Comparison of ENCODE assay signal across 15 cellular contexts in the genomic region with DNA sequence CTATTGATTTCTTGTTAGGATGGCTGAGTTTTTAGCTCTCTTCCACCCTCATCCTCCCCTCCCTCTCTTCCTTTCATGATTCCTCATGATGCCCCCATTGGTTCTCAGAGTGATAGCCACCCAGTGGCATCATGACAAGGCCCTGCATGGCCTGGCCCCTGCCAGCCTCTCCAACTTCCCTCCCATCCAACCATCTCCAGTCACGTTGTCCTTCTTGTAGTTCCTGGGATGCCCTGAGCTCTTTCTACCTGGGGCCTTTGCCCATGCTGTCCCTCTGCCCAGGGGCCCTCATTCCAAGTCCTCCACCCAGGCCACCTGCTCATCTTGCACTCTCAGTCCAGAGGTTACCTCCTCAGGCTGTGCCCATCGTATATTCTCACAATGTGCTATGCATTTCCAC.
DNase-seq lines count a peak whose midpoint lies in the region; ATAC-seq and TF ChIP-seq lines count a peak whose summit lies in the region.
"Had no signal": no experiment of that assay in that cellular context is flagged by ENCODE, and none has a peak within 500 bp of the region (broad histone marks: within the 10 kb centered on the region; RNA-seq: fewer than 3 reads in every experiment).

No MANE protein-coding gene starts in this region.

- H3K9ac ChIP-seq in neuronal stem cell (ENCODE audit: low read depth, low read length, poor library complexity): no peak overlapping the region
- H3K9ac ChIP-seq in Karpas-422 (ENCODE audit: low read length): no peak overlapping the region
- H3K9ac ChIP-seq: BLaER1 had no signal

- no peak for TF ChIP-seq CTCF in stomach (IDR thresholded peaks at IDR 0.05)

- no peak overlapping the region for H2BK5ac ChIP-seq in neuronal stem cell (ENCODE audit: low read length)

- no peak overlapping the region for H2AFZ ChIP-seq in neuronal stem cell (ENCODE audit: low read length)
- H2AFZ ChIP-seq in Karpas-422 (ENCODE audit: low read length): no peak overlapping the region

- no CpG with 5 or more reads among the region's 2 CpGs for WGBS in neuronal stem cell (ENCODE audit: extremely low coverage in 2 of 2, insufficient read length in 2 of 2, insufficient replicate concordance in 1 of 2), 2 donors
- WGBS in stomach, 5 donors: 69 to 92% (median 86%) methylated on average over 2 of the region's 2 CpGs

- TF ChIP-seq POLR2A in stomach (IDR thresholded peaks at IDR 0.05): no peak

- H3K36me3 ChIP-seq in neuronal stem cell (replicated peaks in 1 of 2; ENCODE audit: control insufficient read depth in 2 of 2, insufficient read depth in 2 of 2, low read length in 2 of 2): no peaks in the 10 kb centered on the region
- H3K36me3 ChIP-seq in stomach: no peaks in the 10 kb centered on the region
- no peaks in the 10 kb centered on the region for H3K36me3 ChIP-seq in Karpas-422 (ENCODE audit: insufficient read depth, low read length)
- H3K36me3 ChIP-seq: BLaER1, HAP-1 had no signal

- H3K27me3 ChIP-seq in neuronal stem cell (ENCODE audit: control insufficient read depth in 3 of 3, insufficient read depth in 3 of 3, low read depth in 1 of 3, low read length in 3 of 3): peaks cover 0 to 29% (median 0%) of the 10 kb centered on the region in 3 experiments
- no peaks in the 10 kb centered on the region for H3K27me3 ChIP-seq in stomach
- no peaks in the 10 kb centered on the region for H3K27me3 ChIP-seq in Karpas-422 (ENCODE audit: low read length)
- H3K27me3 ChIP-seq: BLaER1 had no signal

- no peak overlapping the region for H4K8ac ChIP-seq in neuronal stem cell (ENCODE audit: low read depth, low read length)

- H2BK120ac ChIP-seq in neuronal stem cell (ENCODE audit: low read depth, low read length): no peak overlapping the region

- intact Hi-C loops in stomach (cut with DNase I; ENCODE audit: low total_unique reads): no loop called here

- H3K14ac ChIP-seq in neuronal stem cell (ENCODE audit: low read length): no peak overlapping the region

- H3K4me3 ChIP-seq in neuronal stem cell (ENCODE audit: low read length in 2 of 2) (no peak overlapping the region), stomach (no peak overlapping the region), Karpas-422 (ENCODE audit: low read length) (no peak overlapping the region)
- H3K4me3 ChIP-seq: BLaER1, HAP-1 had no signal

- H2AK5ac ChIP-seq in neuronal stem cell (ENCODE audit: low read depth, low read length): no peak overlapping the region

- H2BK15ac ChIP-seq in neuronal stem cell (ENCODE audit: low read length): no peak overlapping the region

- H3K79me1 ChIP-seq in neuronal stem cell (ENCODE audit: low read depth, low read length): no peaks in the 10 kb centered on the region

- H3K9me3 ChIP-seq in neuronal stem cell (replicated peaks in 1 of 2; ENCODE audit: control insufficient read depth in 2 of 2, insufficient read depth in 1 of 2, low read depth in 1 of 2, low read length in 2 of 2): no peaks in the 10 kb centered on the region
- no peaks in the 10 kb centered on the region for H3K9me3 ChIP-seq in stomach
- H3K9me3 ChIP-seq in Karpas-422 (ENCODE audit: low read length): no peaks in the 10 kb centered on the region
- H3K9me3 ChIP-seq: BLaER1, HAP-1 had no signal

- no peak overlapping the region for H2BK12ac ChIP-seq in neuronal stem cell (ENCODE audit: low read length)

- DNase-seq in DMS53 (lab: John Stamatoyannopoulos, UW) (peak; percentile 28), DMS53 treated with DMSO at 0.1 percent for 48 hours (lab: John Stamatoyannopoulos, UW; ENCODE audit: unreplicated experiment) (no peak), ecto neural progenitor cell (ENCODE audit: low spot score) (peak; percentile 24), neuronal stem cell (ENCODE audit: low spot score) (no peak), stomach (peak; percentile 15), HK-2 (ENCODE audit: unreplicated experiment) (no peak), Karpas-422 (no peak)
- DNase-seq: AML-193; CD4-positive, CD25-positive, alpha-beta regulatory T cell; DMS79 had no signal

- H3K18ac ChIP-seq in neuronal stem cell (ENCODE audit: low read length): peak overlapping the region; percentile 24

- H4K91ac ChIP-seq in neuronal stem cell (ENCODE audit: low read depth, low read length, poor library complexity): no peak overlapping the region

- no peaks in the 10 kb centered on the region for H3K9me2 ChIP-seq in Karpas-422 (replicated peaks; ENCODE audit: insufficient read depth, low read length)

- H3K23ac ChIP-seq in neuronal stem cell (ENCODE audit: low read depth, low read length, poor library complexity): no peak overlapping the region

- H4K20me1 ChIP-seq in Karpas-422 (ENCODE audit: insufficient read depth, low read depth, low read length): no peaks in the 10 kb centered on the region
- H4K20me1 ChIP-seq: BLaER1 had no signal

- H3K4me2 ChIP-seq in neuronal stem cell (ENCODE audit: insufficient read depth, low read length, poor library complexity, severe bottlenecking): no peak overlapping the region
- H3K4me2 ChIP-seq in Karpas-422 (ENCODE audit: low read depth, low read length, poor library complexity, severe bottlenecking): no peak overlapping the region
- H3K4me2 ChIP-seq: BLaER1 had no signal

- H3K79me2 ChIP-seq in Karpas-422 (ENCODE audit: low read length): no peaks in the 10 kb centered on the region

- TF ChIP-seq EP300 in stomach (IDR thresholded peaks at IDR 0.05): no peak

- H3K27ac ChIP-seq in neuronal stem cell (replicated peaks; ENCODE audit: low read length): no peak overlapping the region
- no peak overlapping the region for H3K27ac ChIP-seq in stomach
- H3K27ac ChIP-seq in Karpas-422 (ENCODE audit: low read length): no peak overlapping the region
- H3K27ac ChIP-seq: 22Rv1, BLaER1 had no signal

- H3K4me1 ChIP-seq in neuronal stem cell (ENCODE audit: control insufficient read depth in 2 of 2, insufficient read depth in 1 of 2, low read depth in 1 of 2, low read length in 2 of 2) (peaks cover 2% of the 10 kb centered on the region in 2 donors), stomach (peaks cover 6 to 42% (median 18%) of the 10 kb centered on the region in 4 donors), Karpas-422 (ENCODE audit: low read length) (no peaks in the 10 kb centered on the region)
- H3K4me1 ChIP-seq: BLaER1, HAP-1 had no signal

- H3K4ac ChIP-seq in neuronal stem cell (ENCODE audit: low read length): no peak overlapping the region

- no peak for ATAC-seq in SK-N-SH treated with all-trans-retinoic acid at 6 μM for 48 hours
- ATAC-seq: HepG2 had no signal

TF ChIP-seq in SK-N-SH treated with all-trans-retinoic acid at 6 μM for 48 hours, 23 proteins besides CTCF, POLR2A, EP300 and RAD21:
- TF ChIP-seq ARNTL (CRISPR knock-in tag; IDR thresholded peaks at IDR 0.05; ENCODE audit: borderline replicate concordance, low read depth): no peak
- no peak for TF ChIP-seq SNAI2 (CRISPR knock-in tag; IDR thresholded peaks at IDR 0.05)
- TF ChIP-seq BACH2 (CRISPR knock-in tag; IDR thresholded peaks at IDR 0.05; ENCODE audit: borderline replicate concordance): no peak
- TF ChIP-seq ISL1 (CRISPR knock-in tag; IDR thresholded peaks at IDR 0.05): no peak
- TF ChIP-seq ZFP30 (CRISPR knock-in tag; IDR thresholded peaks at IDR 0.05): no peak
- TF ChIP-seq ZC3H10 (CRISPR knock-in tag; IDR thresholded peaks at IDR 0.05): no peak
- TF ChIP-seq ZNF8 (CRISPR knock-in tag; IDR thresholded peaks at IDR 0.05): no peak

Comparison
In these comparisons a context has a peak if more than half of its experiments do, and no peak if none do; other contexts are left out.
1. DNase-seq: peak in DMS53 (single experiment), ecto neural progenitor cell (single experiment) and stomach (single experiment); none in DMS53 treated with DMSO at 0.1 percent for 48 hours (single experiment), neuronal stem cell (single experiment), HK-2 (single experiment) and Karpas-422 (single experiment).